In the genomic region with DNA sequence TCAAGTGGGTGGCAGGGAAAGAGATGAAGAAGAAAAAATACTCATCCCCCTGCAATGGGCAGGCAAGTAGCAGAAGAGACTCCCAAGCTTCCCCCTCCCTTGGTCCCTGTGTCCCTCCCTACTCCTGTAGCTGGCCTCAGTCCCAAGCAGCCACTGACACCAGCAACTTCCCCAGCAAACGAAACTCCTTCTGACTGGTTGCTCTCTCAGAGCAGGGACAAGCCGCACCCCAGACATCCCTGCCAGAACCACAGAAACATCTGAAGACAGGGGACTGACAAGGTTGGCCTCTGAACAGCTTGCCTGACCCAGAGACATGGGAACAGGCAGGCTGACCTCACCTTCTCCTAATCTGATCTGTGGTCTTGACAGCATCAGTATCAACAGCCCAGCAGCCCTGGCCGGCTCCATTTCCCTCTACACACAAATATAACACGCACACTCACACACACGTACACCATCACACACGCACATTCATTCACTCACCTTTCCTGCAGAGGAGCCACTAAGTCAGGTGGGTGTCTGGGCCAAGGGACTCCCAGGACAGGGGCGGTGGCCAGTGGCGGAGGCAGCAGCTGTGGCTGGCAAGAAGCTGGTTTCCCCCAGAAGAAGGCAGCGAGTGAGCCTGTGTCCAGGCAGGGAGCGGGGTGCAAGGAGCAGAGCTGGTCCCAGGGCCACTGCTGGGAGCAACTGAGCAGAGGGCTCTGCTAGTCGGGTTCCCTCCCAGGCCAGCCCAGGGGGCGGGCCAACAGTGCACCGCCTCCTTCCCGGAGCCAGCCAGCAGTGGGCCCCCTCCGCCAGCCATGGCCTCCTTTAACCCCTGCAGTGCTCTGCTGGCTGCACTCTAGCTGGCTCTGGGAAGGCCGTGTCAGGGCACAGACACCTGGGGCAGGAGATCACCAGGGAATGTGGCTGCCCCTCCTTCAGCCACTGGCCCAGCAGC, we compare ENCODE assay signal across 8 cellular contexts. TPM values are rescaled to one million over a fixed set of nuclear protein-coding genes. Genes with fewer than 3 reads are reported as not detected.
DNase-seq lines count a peak whose midpoint lies in the region; ATAC-seq, FAIRE-seq and TF ChIP-seq lines count a peak whose summit lies in the region.

No MANE protein-coding gene starts in this region.

- peak; percentile 17 to 41 for TF ChIP-seq POLR2A in Peyer's patch (IDR thresholded peaks at IDR 0.05)
- TF ChIP-seq POLR2A in endothelial cell of umbilical vein (IDR thresholded peaks at IDR 0.05; ENCODE audit: low read depth, low read length): no peak

- no peaks in the 10 kb centered on the region for H3K79me2 ChIP-seq in endothelial cell of umbilical vein (ENCODE audit: control insufficient read depth, insufficient read depth, low read length)

- CTCF ChIA-PET in endothelial cell of umbilical vein (lab: Charles Lee): interaction anchor here (0.8 to 3.4 kb wide), 14 partner anchors 10 to 56 kb away, joined by 3 to 15 read pairs (median 3); no protein-coding TSS in a partner anchor
- CTCF ChIA-PET in CD4-positive, alpha-beta T cell (lab: Charles Lee): no interaction called here

- H3K4me3 Mint-ChIP-seq in mesothelial cell of epicardium (peak overlapping the region; percentile 60), type B pancreatic cell (peak overlapping the region; percentile 85)
- no peak overlapping the region for H3K4me3 Mint-ChIP-seq in CD4-positive, alpha-beta T cell

- H4K20me1 ChIP-seq in endothelial cell of umbilical vein (replicated peaks; ENCODE audit: control insufficient read depth, extremely low read depth, insufficient read depth, low read length): no peaks in the 10 kb centered on the region

- intact Hi-C loops in endothelial cell of umbilical vein (cut with micrococcal nuclease): loop anchor here (1.0 kb wide), 1 partner anchor 45 kb away; no protein-coding TSS in a partner anchor
- intact Hi-C loops in CD4-positive, alpha-beta T cell (cut with DNase I, micrococcal nuclease): no loop called here

- H3K27ac Mint-ChIP-seq in mesothelial cell of epicardium (peak overlapping the region; percentile 80), type B pancreatic cell (peak overlapping the region; percentile 81)
- H3K27ac Mint-ChIP-seq in CD4-positive, alpha-beta T cell: no peak overlapping the region

- H3K27ac ChIP-seq in Peyer's patch (peak overlapping the region; percentile 51 to 92 (median 72)), endothelial cell of umbilical vein (ENCODE audit: insufficient read depth, low read depth, low read length) (no peak overlapping the region)
- no peak overlapping the region for H3K27ac ChIP-seq in CD4-positive, alpha-beta T cell (ENCODE audit: low read depth, low read length)

- peak overlapping the region; percentile 30 to 67 (median 44) for H3K4me3 ChIP-seq in Peyer's patch
- H3K4me3 ChIP-seq in endothelial cell of umbilical vein (replicated peaks in 1 of 3; ENCODE audit: insufficient read depth in 1 of 3, low read depth in 1 of 3, low read length in 3 of 3): peak overlapping the region in 1 of 3 experiments; percentile 12

- H3K4me1 ChIP-seq in Peyer's patch: peaks cover 0 to 19% (median 0%) of the 10 kb centered on the region in 4 donors
- peaks cover 5% of the 10 kb centered on the region for H3K4me1 ChIP-seq in endothelial cell of umbilical vein (ENCODE audit: control insufficient read depth, extremely low read depth, insufficient read depth, low read length)

- DNase-seq in stimulated activated CD4-positive, alpha-beta T cell treated with anti-CD3 and anti-CD28 coated beads, Interleukin-15, amount 100 ng/mL, for 24 hours: peak; percentile 14
- no peak for DNase-seq in stimulated activated CD4-positive, alpha-beta T cell treated with anti-CD3 and anti-CD28 coated beads, Interleukin-12 subunit alpha, Interleukin-12 subunit beta, amount 100 ng/mL, for 4 hours
- DNase-seq in Peyer's patch (peak in 2 of 3 donors; percentile 66 to 68), endothelial cell of umbilical vein (ENCODE audit: low read depth, low spot score) (peak; percentile 57), mesothelial cell of epicardium (ENCODE audit: low spot score in 2 of 2, unreplicated experiment in 2 of 2) (peak; percentile 53 to 73), type B pancreatic cell (ENCODE audit: extremely low spot score, unreplicated experiment) (peak; percentile 85), germinal center (ENCODE audit: low spot score) (no peak)
- DNase-seq in CD4-positive, alpha-beta T cell: no peak

- H3K9me1 ChIP-seq in endothelial cell of umbilical vein (replicated peaks; ENCODE audit: control insufficient read depth, extremely low read depth, insufficient read depth, low read length): no peaks in the 10 kb centered on the region

- H3K36me3 Mint-ChIP-seq in mesothelial cell of epicardium (no peaks in the 10 kb centered on the region), type B pancreatic cell (no peaks in the 10 kb centered on the region)
- no peaks in the 10 kb centered on the region for H3K36me3 Mint-ChIP-seq in CD4-positive, alpha-beta T cell (ENCODE audit: low read depth)

- H3K9me3 Mint-ChIP-seq in mesothelial cell of epicardium: no peaks in the 10 kb centered on the region
- H3K9me3 Mint-ChIP-seq in type B pancreatic cell: no peaks in the 10 kb centered on the region
- H3K9me3 Mint-ChIP-seq in CD4-positive, alpha-beta T cell: no peaks in the 10 kb centered on the region

- no peak overlapping the region for H2AFZ ChIP-seq in endothelial cell of umbilical vein (ENCODE audit: low read depth, low read length)

- no peaks in the 10 kb centered on the region for H3K9me3 ChIP-seq in Peyer's patch
- H3K9me3 ChIP-seq in endothelial cell of umbilical vein (replicated peaks; ENCODE audit: control insufficient read depth, insufficient read depth, low read length): no peaks in the 10 kb centered on the region
- no peaks in the 10 kb centered on the region for H3K9me3 ChIP-seq in CD4-positive, alpha-beta T cell (ENCODE audit: control insufficient read depth, low read length)

- POLR2A ChIA-PET in endothelial cell of umbilical vein (lab: Charles Lee): interaction anchor here (0.9 kb wide), 1 partner anchor 55 kb away, joined by 3 read pairs; no protein-coding TSS in a partner anchor
- POLR2A ChIA-PET in CD4-positive, alpha-beta T cell (lab: Charles Lee): no interaction called here

- H3K36me3 ChIP-seq in Peyer's patch (no peaks in the 10 kb centered on the region), endothelial cell of umbilical vein (ENCODE audit: control insufficient read depth in 2 of 2, extremely low read depth in 1 of 2, insufficient read depth in 2 of 2, low read length in 2 of 2) (no peaks in the 10 kb centered on the region)

- ATAC-seq in CD4-positive, alpha-beta T cell (ENCODE audit: poor library complexity): no peak

- peak; percentile 66 for FAIRE-seq in endothelial cell of umbilical vein (lab: Jason Lieb, UNC)

- H3K27me3 ChIP-seq in Peyer's patch (no peaks in the 10 kb centered on the region), endothelial cell of umbilical vein (ENCODE audit: control insufficient read depth in 2 of 2, insufficient read depth in 2 of 2, low read length in 2 of 2) (no peaks in the 10 kb centered on the region)
- peaks cover 4% of the 10 kb centered on the region for H3K27me3 ChIP-seq in CD4-positive, alpha-beta T cell (ENCODE audit: control insufficient read depth, insufficient read depth, low read length)

- BruUV-seq in endothelial cell of umbilical vein (replicated peaks; lab: Mats Ljungman, UMichigan): no TSS peak

- dilution Hi-C loops in endothelial cell of umbilical vein (cut with MboI; ENCODE audit: extremely low pct_ligation_motif_present, low sequenced_read_pairs): no loop called here

- H3K27me3 Mint-ChIP-seq in mesothelial cell of epicardium (ENCODE audit: low read depth) (no peaks in the 10 kb centered on the region), type B pancreatic cell (no peaks in the 10 kb centered on the region)
- H3K27me3 Mint-ChIP-seq in CD4-positive, alpha-beta T cell: peaks cover 35% of the 10 kb centered on the region

- TF ChIP-seq CTCF in Peyer's patch (IDR thresholded peaks at IDR 0.05) (peak in 1 of 6 experiments; percentile 18), endothelial cell of umbilical vein (IDR thresholded peaks at IDR 0.05; ENCODE audit: extremely low read depth in 1 of 2, insufficient read depth in 1 of 2, low read depth in 1 of 2, low read length in 2 of 2) (peak in 1 of 2 donors; percentile 25), mesothelial cell of epicardium (IDR thresholded peaks at IDR 0.05; ENCODE audit: unreplicated experiment) (peak; percentile 27), type B pancreatic cell (conservative IDR thresholded peaks at IDR 0.05) (peak; percentile 39)
- TF ChIP-seq CTCF in CD4-positive, alpha-beta T cell (IDR thresholded peaks at IDR 0.05): no peak

- H3K4me1 Mint-ChIP-seq in mesothelial cell of epicardium (peaks cover 72% of the 10 kb centered on the region), type B pancreatic cell (ENCODE audit: unreplicated experiment) (peaks cover 51% of the 10 kb centered on the region)
- no peaks in the 10 kb centered on the region for H3K4me1 Mint-ChIP-seq in CD4-positive, alpha-beta T cell (ENCODE audit: low read depth)

- no peak overlapping the region for H3K4me2 ChIP-seq in endothelial cell of umbilical vein (ENCODE audit: insufficient read depth, low read length)

- H3K9ac ChIP-seq in endothelial cell of umbilical vein (replicated peaks; ENCODE audit: extremely low read depth, insufficient read depth, low read length): no peak overlapping the region

TF ChIP-seq in endothelial cell of umbilical vein, 7 proteins besides CTCF, POLR2A, EP300 and RAD21:
- TF ChIP-seq, protein P1, sequence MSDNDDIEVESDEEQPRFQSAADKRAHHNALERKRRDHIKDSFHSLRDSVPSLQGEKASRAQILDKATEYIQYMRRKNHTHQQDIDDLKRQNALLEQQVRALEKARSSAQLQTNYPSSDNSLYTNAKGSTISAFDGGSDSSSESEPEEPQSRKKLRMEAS (IDR thresholded peaks at IDR 0.05; ENCODE audit: insufficient read depth, insufficient read length): no peak
TF ChIP-seq in endothelial cell of umbilical vein: peak in this region for 0.

RNA-seq across cellular contexts. Expression of gene TNS1, which starts 59.1 kb away (rescaled TPM):
- total RNA-seq in Peyer's patch: 100 to 1,000 TPM in 2 of 4 donors, 10 to 100 TPM in 2; 23.1 to 156 (median 81.1) TPM
- 35.6 and 52.1 TPM in 2 replicates for total RNA-seq in endothelial cell of umbilical vein
- polyA plus RNA-seq in endothelial cell of umbilical vein: 9.9 and 11.0 TPM in 2 replicates
- 10.3 and 11.1 TPM in 2 replicates for polyA plus RNA-seq in endothelial cell of umbilical vein (2011; cell fraction: cytosol; rRNA removed)
- polyA plus RNA-seq in endothelial cell of umbilical vein (2011; cell fraction: nucleus; rRNA removed): 32.1 and 41.7 TPM in 2 replicates
- 14.4 and 16.5 TPM in 2 replicates for polyA plus RNA-seq in endothelial cell of umbilical vein (2012)
- 67.8 and 71.0 TPM in 2 replicates for polyA minus RNA-seq in endothelial cell of umbilical vein
- 1.9 TPM for polyA minus RNA-seq in endothelial cell of umbilical vein (2011; cell fraction: cytosol; rRNA and poly(A)+ RNA removed)
- 48.7 and 57.9 TPM in 2 replicates for polyA minus RNA-seq in endothelial cell of umbilical vein (2011; cell fraction: nucleus; rRNA and poly(A)+ RNA removed)
- total RNA-seq in mesothelial cell of epicardium: 116 to 130 TPM (median 117 TPM) in 3 replicates
- 59.2 and 87.5 TPM in 2 replicates for total RNA-seq in type B pancreatic cell (ENCODE audit: low replicate concordance)
- total RNA-seq in CD4-positive, alpha-beta T cell: under 1 TPM; 0.25 to 0.34 TPM

Comparison
In these comparisons a context has a peak if more than half of its experiments do, and no peak if none do; other contexts are left out.
1. DNase-seq: peak in stimulated activated CD4-positive, alpha-beta T cell treated with anti-CD3 and anti-CD28 coated beads, Interleukin-15, amount 100 ng/mL, for 24 hours (single experiment), Peyer's patch (2 of 3), endothelial cell of umbilical vein (single experiment), mesothelial cell of epicardium (2 of 2) and type B pancreatic cell (single experiment); none in stimulated activated CD4-positive, alpha-beta T cell treated with anti-CD3 and anti-CD28 coated beads, Interleukin-12 subunit alpha, Interleukin-12 subunit beta, amount 100 ng/mL, for 4 hours (single experiment), CD4-positive, alpha-beta T cell (0 of 10) and germinal center (single experiment).
2. H3K27ac ChIP-seq: peak in Peyer's patch (4 of 4); none in endothelial cell of umbilical vein (single experiment) and CD4-positive, alpha-beta T cell (single experiment).
3. RNA of gene TNS1, which starts 59.1 kb away (total RNA-seq): 116 to 130 TPM in mesothelial cell of epicardium, 23.1 to 156 TPM in Peyer's patch, 59.2 to 87.5 TPM in type B pancreatic cell and 35.6 to 52.1 TPM in endothelial cell of umbilical vein; 0.25 to 0.34 TPM in CD4-positive, alpha-beta T cell; every median in the first group is over 10 times any median in the second.